26 cellular contexts compared by ENCODE assay signal in genomic region chr9:137688261-137688660, GRCh38.
"Had no signal": no experiment of that assay in that cellular context is flagged by ENCODE, and none has a peak within 500 bp of the region (broad histone marks: within the 10 kb centered on the region; RNA-seq: fewer than 3 reads in every experiment).

No MANE protein-coding gene starts in this region.

- H3K4me3 ChIP-seq: esophagus muscularis mucosa, heart right ventricle, lower lobe of right lung, skin epidermis, upper lobe of left lung, vagina had no signal

- H3K9me3 ChIP-seq: esophagus muscularis mucosa, heart right ventricle, lower lobe of right lung, upper lobe of left lung, vagina had no signal

- H3K27me3 ChIP-seq: brain microvascular endothelial cell, esophagus muscularis mucosa, foreskin keratinocyte, heart right ventricle, upper lobe of left lung, vagina had no signal

- H3K27ac ChIP-seq: brain microvascular endothelial cell, esophagus muscularis mucosa, foreskin keratinocyte, heart right ventricle, lower lobe of right lung, skin epidermis, upper lobe of left lung, vagina had no signal

- H3K4me3 Mint-ChIP-seq: activated CD4-positive, alpha-beta T cell treated with anti-CD3 and anti-CD28 coated beads for 36 hours; activated CD8-positive, alpha-beta T cell treated with anti-CD3 and anti-CD28 coated beads, Interleukin-2, amount 10 ng/mL, durations not matched to agents 7 days and 5 days; activated T-helper 1 cell treated with anti-CD3 and anti-CD28 coated beads, Interleukin-12 subunit alpha, Interleukin-12 subunit beta, Interleukin-2, Interleukin-4 antibody, amounts not matched to agents 30 ng/mL and 10 ng/mL and 1 ng/mL, durations not matched to agents 14 hours and 24 hours and 36 hours; neural crest cell; stimulated activated effector memory CD8-positive, alpha-beta T cell treated with anti-CD3 and anti-CD28 coated beads, Interleukin-12 subunit alpha, Interleukin-12 subunit beta, amount 100 ng/mL, for 72 hours; stimulated activated naive CD8-positive, alpha-beta T cell treated with anti-CD3 and anti-CD28 coated beads, Interleukin-15, amount 100 ng/mL, for 72 hours; T-cell; T-helper 2 cell treated with Interferon-gamma antibody and Interleukin-4, amounts not matched to agents 5 μg/mL and 100 μg/mL, for 36 hours had no signal

- H3K27ac Mint-ChIP-seq: activated CD4-positive, alpha-beta T cell treated with anti-CD3 and anti-CD28 coated beads for 36 hours; activated CD8-positive, alpha-beta T cell treated with anti-CD3 and anti-CD28 coated beads, Interleukin-2, amount 10 ng/mL, durations not matched to agents 7 days and 5 days; activated T-helper 1 cell treated with anti-CD3 and anti-CD28 coated beads, Interleukin-12 subunit alpha, Interleukin-12 subunit beta, Interleukin-2, Interleukin-4 antibody, amounts not matched to agents 30 ng/mL and 10 ng/mL and 1 ng/mL, durations not matched to agents 14 hours and 24 hours and 36 hours; stimulated activated effector memory CD8-positive, alpha-beta T cell treated with anti-CD3 and anti-CD28 coated beads, Interleukin-12 subunit alpha, Interleukin-12 subunit beta, amount 100 ng/mL, for 72 hours; stimulated activated naive CD8-positive, alpha-beta T cell treated with anti-CD3 and anti-CD28 coated beads, Interleukin-15, amount 100 ng/mL, for 72 hours; T-cell; T-helper 2 cell treated with Interferon-gamma antibody and Interleukin-4, amounts not matched to agents 5 μg/mL and 100 μg/mL, for 36 hours had no signal

- DNase-seq: activated CD4-positive, alpha-beta T cell treated with anti-CD3 and anti-CD28 coated beads for 36 hours; activated CD4-positive, CD25-positive, alpha-beta regulatory T cell; activated CD8-positive, alpha-beta T cell treated with anti-CD3 and anti-CD28 coated beads, Interleukin-2, amount 10 ng/mL, durations not matched to agents 7 days and 5 days; activated gamma-delta T cell treated with Interleukin-2 at 50 U/mL for 16 hours; activated naive CD4-positive, alpha-beta T cell treated with anti-CD3 and anti-CD28 coated beads, Interleukin-2, amount 50 U/mL, for 16 hours; activated T-cell treated with anti-CD3 and anti-CD28 coated beads for 4 hours; amniotic stem cell; brain microvascular endothelial cell; cortex of kidney; foreskin keratinocyte; heart right ventricle; lower lobe of right lung; mesenchymal stem cell; naive thymus-derived CD8-positive, alpha-beta T cell; occipital lobe; stimulated activated CD4-positive, alpha-beta T cell treated with anti-CD3 and anti-CD28 coated beads, Interleukin-4, amount 100 ng/mL, for 24 hours; stimulated activated naive CD8-positive, alpha-beta T cell treated with anti-CD3 and anti-CD28 coated beads, Interleukin-15, amount 100 ng/mL, for 72 hours; T-cell; upper lobe of left lung had no signal

- H3K36me3 ChIP-seq: brain microvascular endothelial cell, esophagus muscularis mucosa, heart right ventricle, lower lobe of right lung, upper lobe of left lung, vagina had no signal

- H3K27me3 Mint-ChIP-seq: activated CD4-positive, alpha-beta T cell treated with anti-CD3 and anti-CD28 coated beads for 36 hours; naive thymus-derived CD8-positive, alpha-beta T cell; stimulated activated naive CD8-positive, alpha-beta T cell treated with anti-CD3 and anti-CD28 coated beads, Interleukin-15, amount 100 ng/mL, for 72 hours; T-cell had no signal

- H3K9me3 Mint-ChIP-seq: activated T-helper 1 cell treated with anti-CD3 and anti-CD28 coated beads, Interleukin-12 subunit alpha, Interleukin-12 subunit beta, Interleukin-2, Interleukin-4 antibody, amounts not matched to agents 30 ng/mL and 10 ng/mL and 1 ng/mL, durations not matched to agents 14 hours and 24 hours and 36 hours; naive thymus-derived CD8-positive, alpha-beta T cell; neural crest cell; stimulated activated effector memory CD8-positive, alpha-beta T cell treated with anti-CD3 and anti-CD28 coated beads, Interleukin-12 subunit alpha, Interleukin-12 subunit beta, amount 100 ng/mL, for 72 hours; stimulated activated naive CD8-positive, alpha-beta T cell treated with anti-CD3 and anti-CD28 coated beads, Interleukin-15, amount 100 ng/mL, for 72 hours; T-cell; T-helper 2 cell treated with Interferon-gamma antibody and Interleukin-4, amounts not matched to agents 5 μg/mL and 100 μg/mL, for 36 hours had no signal
